Comparison of ENCODE assay signal across 21 cellular contexts in genomic region chr14:73945159-73945670, GRCh38. TPM values are rescaled to one million over a fixed set of nuclear protein-coding genes. Genes with fewer than 3 reads are reported as not detected.
DNase-seq lines count a peak whose midpoint lies in the region; ATAC-seq and TF ChIP-seq lines count a peak whose summit lies in the region.
"Had no signal": no experiment of that assay in that cellular context is flagged by ENCODE, and none has a peak within 500 bp of the region (broad histone marks: within the 10 kb centered on the region; RNA-seq: fewer than 3 reads in every experiment).

No MANE protein-coding gene starts in this region.

- H2AK5ac ChIP-seq in neuronal stem cell (ENCODE audit: low read depth, low read length) = no peak overlapping the region

- DNase-seq in Caco-2 (peak; percentile 48 to 55), colonic mucosa (peak; percentile 66), mucosa of descending colon (peak in 2 of 3 donors; percentile 57 to 75), stomach (peak; percentile 81), neuronal stem cell (ENCODE audit: low spot score) (no peak), testis (no peak)
- DNase-seq in activated naive CD4-positive, alpha-beta T cell treated with anti-CD3 and anti-CD28 coated beads, Interleukin-2, amount 50 U/mL, for 16 hours = no peak
- DNase-seq: NCI-H1092; NCI-H1436; NCI-H1930; NCI-H2227 treated with DMSO at 0.1 percent for 48 hours; NCI-H510A treated with DMSO at 0.1 percent for 48 hours; NCI-H774; NK-92 treated with Interleukin-12 subunit alpha and Interleukin-12 subunit beta, amount 100 ng/mL, for 24 hours; SIG-M5; SK-N-SH had no signal

- CTCF ChIA-PET in Caco-2 (lab: Charles Lee) = no interaction called here

- peaks cover 13% of the 10 kb centered on the region for H3K27me3 Mint-ChIP-seq in Caco-2 (ENCODE audit: insufficient read depth, unreplicated experiment)

- H2BK5ac ChIP-seq in neuronal stem cell (ENCODE audit: low read length) = no peak overlapping the region

- TF ChIP-seq CTCF in Caco-2 (IDR thresholded peaks at IDR 0.05; ENCODE audit: insufficient read depth in 1 of 2, low read depth in 1 of 2, low read length in 1 of 2, severe bottlenecking in 1 of 2, unreplicated experiment in 1 of 2) = no peak
- TF ChIP-seq CTCF in colonic mucosa (IDR thresholded peaks at IDR 0.05) = no peak
- TF ChIP-seq CTCF in mucosa of descending colon (IDR thresholded peaks at IDR 0.05) = no peak
- TF ChIP-seq CTCF in stomach (IDR thresholded peaks at IDR 0.05) = no peak
- no peak for TF ChIP-seq CTCF in testis (IDR thresholded peaks at IDR 0.05)

- no peaks in the 10 kb centered on the region for H3K9me3 Mint-ChIP-seq in Caco-2 (ENCODE audit: unreplicated experiment)
- H3K9me3 Mint-ChIP-seq: CD14-positive monocyte had no signal

- H3K4me1 ChIP-seq in Caco-2 (peaks cover 23% of the 10 kb centered on the region), colonic mucosa (peaks cover 15% of the 10 kb centered on the region), mucosa of descending colon (ENCODE audit: low read depth) (peaks cover 21% of the 10 kb centered on the region), stomach (peaks cover 12 to 51% (median 41%) of the 10 kb centered on the region in 4 donors), neuronal stem cell (ENCODE audit: control insufficient read depth in 2 of 2, insufficient read depth in 1 of 2, low read depth in 1 of 2, low read length in 2 of 2) (no peaks in the 10 kb centered on the region), testis (no peaks in the 10 kb centered on the region)

- H2BK15ac ChIP-seq in neuronal stem cell (ENCODE audit: low read length) = no peak overlapping the region

- no peak overlapping the region for H3K4me3 Mint-ChIP-seq in Caco-2 (ENCODE audit: unreplicated experiment)
- H3K4me3 Mint-ChIP-seq: CD14-positive monocyte had no signal

- no TSS peak for BruUV-seq in Caco-2 (replicated peaks; lab: Mats Ljungman, UMichigan)

- H3K27ac ChIP-seq in colonic mucosa (peak overlapping the region; percentile 61), stomach (peak overlapping the region; percentile 28 to 79 (median 61)), neuronal stem cell (replicated peaks; ENCODE audit: low read length) (no peak overlapping the region), testis (no peak overlapping the region)

- H2BK120ac ChIP-seq in neuronal stem cell (ENCODE audit: low read depth, low read length) = no peak overlapping the region

- H2AFZ ChIP-seq in neuronal stem cell (ENCODE audit: low read length) = no peak overlapping the region

- H3K23ac ChIP-seq in neuronal stem cell (ENCODE audit: low read depth, low read length, poor library complexity) = no peak overlapping the region

- H3K4me1 Mint-ChIP-seq in Caco-2 (ENCODE audit: low read depth, unreplicated experiment) = peaks cover 17% of the 10 kb centered on the region

- no peak overlapping the region for H3K18ac ChIP-seq in neuronal stem cell (ENCODE audit: low read length)

- no peak for TF ChIP-seq POLR2A in stomach (IDR thresholded peaks at IDR 0.05)
- TF ChIP-seq POLR2A in testis (IDR thresholded peaks at IDR 0.05) = no peak

- H3K4me3 ChIP-seq in Caco-2 (ENCODE audit: low read depth, low read length) = no peak overlapping the region
- no peak overlapping the region for H3K4me3 ChIP-seq in colonic mucosa
- no peak overlapping the region for H3K4me3 ChIP-seq in mucosa of descending colon
- H3K4me3 ChIP-seq in stomach = no peak overlapping the region
- H3K4me3 ChIP-seq in neuronal stem cell (ENCODE audit: low read length in 2 of 2) = no peak overlapping the region
- H3K4me3 ChIP-seq in testis = no peak overlapping the region
- H3K4me3 ChIP-seq: K562 had no signal

- no peaks in the 10 kb centered on the region for H3K79me1 ChIP-seq in neuronal stem cell (ENCODE audit: low read depth, low read length)

- H4K8ac ChIP-seq in neuronal stem cell (ENCODE audit: low read depth, low read length) = no peak overlapping the region

- 27 to 78% (median 33%) methylated on average over 4 of the region's 4 CpGs for WGBS in stomach, 5 donors
- no CpG with 5 or more reads among the region's 4 CpGs for WGBS in neuronal stem cell (ENCODE audit: extremely low coverage in 2 of 2, insufficient read length in 2 of 2, insufficient replicate concordance in 1 of 2), 2 donors
- WGBS in testis, 2 donors = 72 to 75% methylated on average over 4 of the region's 4 CpGs

- ATAC-seq in mucosa of descending colon = peak; percentile 29
- ATAC-seq in GM18502 (IDR thresholded peaks at IDR 0.05; ENCODE audit: poor library complexity, unreplicated experiment) = no peak
- ATAC-seq: HepG2, K562, Panc1 had no signal

- peaks cover 3% of the 10 kb centered on the region; the same call in 1 of the 2 replicates for H3K27me3 ChIP-seq in Caco-2 (replicated peaks; ENCODE audit: control insufficient read depth, insufficient read depth, low read length)
- H3K27me3 ChIP-seq in colonic mucosa = no peaks in the 10 kb centered on the region
- H3K27me3 ChIP-seq in stomach = no peaks in the 10 kb centered on the region
- H3K27me3 ChIP-seq in neuronal stem cell (ENCODE audit: control insufficient read depth in 3 of 3, insufficient read depth in 3 of 3, low read depth in 1 of 3, low read length in 3 of 3) = no peaks in the 10 kb centered on the region
- no peaks in the 10 kb centered on the region for H3K27me3 ChIP-seq in testis

- no peak overlapping the region for H2BK12ac ChIP-seq in neuronal stem cell (ENCODE audit: low read length)

- no peak for TF ChIP-seq EP300 in stomach (IDR thresholded peaks at IDR 0.05)

- intact Hi-C loops in Caco-2 (cut with micrococcal nuclease; ENCODE audit: unreplicated experiment) = no loop called here
- intact Hi-C loops in colonic mucosa (cut with DNase I) = no loop called here
- intact Hi-C loops in mucosa of descending colon (cut with DNase I, micrococcal nuclease) = no loop called here
- intact Hi-C loops in stomach (cut with DNase I; ENCODE audit: low total_unique reads) = no loop called here
- intact Hi-C loops in testis (cut with DNase I; ENCODE audit: low total_unique reads) = no loop called here

- H3K27ac Mint-ChIP-seq in Caco-2 (ENCODE audit: unreplicated experiment) = no peak overlapping the region

- H3K9me3 ChIP-seq in Caco-2 (no peaks in the 10 kb centered on the region), colonic mucosa (no peaks in the 10 kb centered on the region), mucosa of descending colon (no peaks in the 10 kb centered on the region), stomach (no peaks in the 10 kb centered on the region), neuronal stem cell (replicated peaks in 1 of 2; ENCODE audit: control insufficient read depth in 2 of 2, insufficient read depth in 1 of 2, low read depth in 1 of 2, low read length in 2 of 2) (no peaks in the 10 kb centered on the region), testis (no peaks in the 10 kb centered on the region)
- H3K9me3 ChIP-seq: SK-N-SH had no signal

- H3K36me3 ChIP-seq in Caco-2 (ENCODE audit: control insufficient read depth, insufficient read depth, low read length) = no peaks in the 10 kb centered on the region
- H3K36me3 ChIP-seq in colonic mucosa = no peaks in the 10 kb centered on the region
- H3K36me3 ChIP-seq in mucosa of descending colon (ENCODE audit: low read depth) = no peaks in the 10 kb centered on the region
- H3K36me3 ChIP-seq in stomach = peaks cover 0 to 57% (median 34%) of the 10 kb centered on the region in 4 donors
- H3K36me3 ChIP-seq in neuronal stem cell (replicated peaks in 1 of 2; ENCODE audit: control insufficient read depth in 2 of 2, insufficient read depth in 2 of 2, low read length in 2 of 2) = peaks cover 0 to 6% of the 10 kb centered on the region in 2 donors
- no peaks in the 10 kb centered on the region for H3K36me3 ChIP-seq in testis (ENCODE audit: low read depth, missing control alignments)

- H3K9ac ChIP-seq in colonic mucosa (ENCODE audit: low read depth in 2 of 2, low read length in 2 of 2) (no peak overlapping the region), neuronal stem cell (ENCODE audit: low read depth, low read length, poor library complexity) (no peak overlapping the region)
- H3K9ac ChIP-seq: SK-N-SH had no signal

- H3K36me3 Mint-ChIP-seq in Caco-2 (ENCODE audit: insufficient read depth, unreplicated experiment) = peaks cover 7% of the 10 kb centered on the region

- no peak overlapping the region for H3K14ac ChIP-seq in neuronal stem cell (ENCODE audit: low read length)

- POLR2A ChIA-PET in Caco-2 (lab: Charles Lee) = interaction anchor here (0.7 to 1.1 kb wide), 2 partner anchors 95 to 232 kb away, joined by 3 read pairs; no protein-coding TSS in a partner anchor

- no peak overlapping the region for H3K4ac ChIP-seq in neuronal stem cell (ENCODE audit: low read length)

- H4K91ac ChIP-seq in neuronal stem cell (ENCODE audit: low read depth, low read length, poor library complexity) = no peak overlapping the region

- H3K4me2 ChIP-seq in neuronal stem cell (ENCODE audit: insufficient read depth, low read length, poor library complexity, severe bottlenecking) = no peak overlapping the region
- H3K4me2 ChIP-seq: SK-N-SH had no signal

RNA-seq across cellular contexts. Expression of gene FAM161B, which starts 4.7 kb away (rescaled TPM):
- total RNA-seq in Caco-2 (2022) (1.4 and 1.6 TPM in 2 replicates), colonic mucosa (1 to 10 TPM; 3.0 to 5.6 TPM), mucosa of descending colon (1 to 10 TPM; 4.0 to 6.8 (median 6.2) TPM), stomach (1 to 10 TPM in 3 of 5 donors, under 1 TPM in 1, not detected in 1; 0.58 to 5.4 (median 3.4) TPM), testis (10 to 100 TPM; 15.0 to 26.0 TPM)
- polyA plus RNA-seq in stomach (1 to 10 TPM; 1.9 to 2.1 (median 1.9) TPM), testis (ENCODE audit: insufficient read depth, low read depth, low replicate concordance) (24.1 TPM)
- polyA plus RNA-seq in neuronal stem cell (2013, experiment 1 of 2) = 1.1 TPM
- polyA plus RNA-seq in neuronal stem cell (2013, experiment 2 of 2) = 1.1 TPM

RNA-seq across cellular contexts. Expression of gene COQ6, which starts 4.9 kb away (rescaled TPM):
- 18.0 and 21.3 TPM in 2 replicates for total RNA-seq in Caco-2 (2022)
- total RNA-seq in colonic mucosa = 10 to 100 TPM; 21.6 to 23.5 TPM
- 10 to 100 TPM; 18.9 to 20.6 (median 20.5) TPM for total RNA-seq in mucosa of descending colon
- total RNA-seq in stomach = 10 to 100 TPM; 10.5 to 83.0 (median 27.0) TPM
- polyA plus RNA-seq in stomach = 10 to 100 TPM; 13.9 to 17.8 (median 15.7) TPM
- 7.6 TPM for polyA plus RNA-seq in neuronal stem cell (2013, experiment 1 of 2)
- polyA plus RNA-seq in neuronal stem cell (2013, experiment 2 of 2) = 7.9 TPM
- 10 to 100 TPM; 61.0 to 69.8 TPM for total RNA-seq in testis
- 66.2 TPM for polyA plus RNA-seq in testis (ENCODE audit: insufficient read depth, low read depth, low replicate concordance)

RNA-seq across cellular contexts. Expression of gene ZNF410, which starts 58.6 kb away (rescaled TPM):
- total RNA-seq in Caco-2 (2022) = 35.9 and 36.8 TPM in 2 replicates
- 10 to 100 TPM; 37.8 to 38.7 TPM for total RNA-seq in colonic mucosa
- total RNA-seq in mucosa of descending colon = 10 to 100 TPM; 38.3 to 47.2 (median 45.1) TPM
- 100 to 1,000 TPM in 1 of 5 donors, 10 to 100 TPM in 4; 44.8 to 183 (median 58.8) TPM for total RNA-seq in stomach
- 10 to 100 TPM; 21.4 to 35.4 (median 25.7) TPM for polyA plus RNA-seq in stomach
- 22.3 TPM for polyA plus RNA-seq in neuronal stem cell (2013, experiment 1 of 2)
- 23.2 TPM for polyA plus RNA-seq in neuronal stem cell (2013, experiment 2 of 2)
- total RNA-seq in testis = 10 to 100 TPM; 85.3 to 92.9 TPM
- 117 TPM for polyA plus RNA-seq in testis (ENCODE audit: insufficient read depth, low read depth, low replicate concordance)

Comparison
In these comparisons a context has a peak if more than half of its experiments do, and no peak if none do; other contexts are left out.
1. DNase-seq: peak in Caco-2 (2 of 2), colonic mucosa (single experiment), mucosa of descending colon (2 of 3) and stomach (single experiment); none in activated naive CD4-positive, alpha-beta T cell treated with anti-CD3 and anti-CD28 coated beads, Interleukin-2, amount 50 U/mL, for 16 hours (single experiment), neuronal stem cell (single experiment) and testis (single experiment).
2. H3K27ac ChIP-seq: peak in colonic mucosa (single experiment) and stomach (5 of 5); none in neuronal stem cell (single experiment) and testis (0 of 2).